Comparison of ENCODE assay signal across 2 cellular contexts in genomic region chr10:98917828-98918227, GRCh38.
TF ChIP-seq lines count a peak whose summit lies in the region.

No MANE protein-coding gene starts in this region.

TF ChIP-seq in IMR-90, 13 proteins besides CTCF, POLR2A, EP300 and RAD21:
- TF ChIP-seq ELK1 (IDR thresholded peaks at IDR 0.05; ENCODE audit: borderline replicate concordance, low read depth, low read length) = no peak
- peak; percentile 63 for TF ChIP-seq CEBPB (IDR thresholded peaks at IDR 0.05; ENCODE audit: low read depth, low read length)

TF ChIP-seq in K562, 482 proteins besides CTCF, POLR2A, EP300 and RAD21:
- TF ChIP-seq KLF10 (CRISPR knock-in tag; IDR thresholded peaks at IDR 0.05) (no peak), ZNF518B (CRISPR knock-in tag; IDR thresholded peaks at IDR 0.05) (no peak), ATF3 (IDR thresholded peaks at IDR 0.05) (0 out of 2 replicates have a peak, but pooled peaks have one; percentile 28), ATF3 (CRISPR knock-in tag; conservative IDR thresholded peaks at IDR 0.05) (no peak), ZFX (CRISPR knock-in tag; IDR thresholded peaks at IDR 0.05) (no peak), ZNF707 (CRISPR knock-in tag; conservative IDR thresholded peaks at IDR 0.05) (no peak), E2F6 (IDR thresholded peaks at IDR 0.05; ENCODE audit: borderline replicate concordance in 1 of 2, extremely low read depth in 1 of 2, insufficient read depth in 1 of 2, insufficient read length in 1 of 2, low read depth in 1 of 2, low read length in 1 of 2, poor library complexity in 1 of 2, severe bottlenecking in 1 of 2) (no peak), CEBPG (CRISPR knock-in tag; IDR thresholded peaks at IDR 0.05) (no peak), CEBPG (tag; conservative IDR thresholded peaks at IDR 0.05 in 1 of 2, IDR thresholded peaks at IDR 0.05 in 1 of 2) (peak in 1 of 2 experiments; percentile 50; a peak in 2 of 4 replicates), POU5F1 (IDR thresholded peaks at IDR 0.05; ENCODE audit: borderline replicate concordance, low read depth, low read length, partially characterized antibody) (no peak), ZNF644 (tag; IDR thresholded peaks at IDR 0.05; ENCODE audit: low read depth) (no peak), CEBPB (tag; IDR thresholded peaks at IDR 0.05) (peak; percentile 69), TGIF2 (CRISPR knock-in tag; IDR thresholded peaks at IDR 0.05) (no peak), SAFB2 (IDR thresholded peaks at IDR 0.05; ENCODE audit: borderline replicate concordance, low read depth, low read length, severe bottlenecking) (no peak), ZNF23 (CRISPR knock-in tag; IDR thresholded peaks at IDR 0.05) (no peak), RCOR1 (IDR thresholded peaks at IDR 0.05; ENCODE audit: borderline replicate concordance in 1 of 2, low read depth in 2 of 2, low read length in 2 of 2) (no peak), XRCC5 (IDR thresholded peaks at IDR 0.05; ENCODE audit: low read depth, low read length) (no peak), NCOA6 (IDR thresholded peaks at IDR 0.05) (no peak)
